10 cellular contexts compared by ENCODE assay signal in the genomic region with DNA sequence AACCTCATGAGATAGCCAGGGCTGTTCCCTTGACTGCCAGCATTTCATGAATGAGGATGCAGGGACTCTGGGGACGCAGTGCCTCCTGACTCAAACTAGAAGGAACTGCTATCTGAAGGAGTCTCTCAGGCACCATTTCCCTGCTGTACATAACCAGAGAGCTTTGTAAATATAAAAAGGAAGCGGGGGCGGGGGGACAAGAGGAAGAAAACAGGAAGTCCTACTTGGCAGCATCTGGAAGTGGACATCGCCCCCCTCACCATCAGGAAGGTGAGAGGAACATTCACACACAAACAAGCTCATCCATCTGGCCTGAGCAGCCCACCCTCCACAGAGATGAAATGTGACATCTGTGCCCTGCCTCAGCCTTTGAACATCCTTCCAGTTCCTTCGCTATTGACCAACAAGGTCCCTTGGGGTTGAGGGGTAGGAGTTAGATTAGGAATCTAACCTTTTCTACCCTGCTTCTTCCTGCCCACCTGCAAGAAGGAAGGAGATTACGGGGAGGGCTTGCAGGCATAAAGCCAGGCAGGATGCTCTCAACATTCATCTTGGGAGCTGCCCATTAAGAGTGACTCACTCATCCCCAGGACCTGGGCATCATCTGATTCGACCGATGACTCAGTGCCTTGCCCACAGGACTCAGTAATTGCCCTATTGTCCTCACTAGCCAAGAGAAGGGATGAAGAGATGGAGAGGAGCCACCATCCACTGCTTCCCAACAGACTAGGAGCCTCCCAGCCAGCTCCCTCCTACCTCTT. TPM values are rescaled to one million over a fixed set of nuclear protein-coding genes. Genes with fewer than 3 reads are reported as not detected.
DNase-seq lines count a peak whose midpoint lies in the region; ATAC-seq and TF ChIP-seq lines count a peak whose summit lies in the region.
"Had no signal": no experiment of that assay in that cellular context is flagged by ENCODE, and none has a peak within 500 bp of the region (broad histone marks: within the 10 kb centered on the region; RNA-seq: fewer than 3 reads in every experiment).

No MANE protein-coding gene starts in this region.

- no peaks in the 10 kb centered on the region for H3K9me2 ChIP-seq in hepatocyte (replicated peaks; ENCODE audit: insufficient read depth)

- H3K27ac ChIP-seq in Panc1 (ENCODE audit: low read length) = no peak overlapping the region
- H3K27ac ChIP-seq in hepatocyte = no peak overlapping the region

- H3K9me3 Mint-ChIP-seq in activated CD8-positive, alpha-beta T cell treated with anti-CD3 and anti-CD28 coated beads, Interleukin-2, amount 10 ng/mL, durations not matched to agents 7 days and 5 days (ENCODE audit: insufficient read depth) = no peaks in the 10 kb centered on the region
- H3K9me3 Mint-ChIP-seq: stimulated activated naive CD8-positive, alpha-beta T cell treated with anti-CD3 and anti-CD28 coated beads, Interleukin-15, Interleukin-2, amounts not matched to agents 100 ng/mL and 50 ng/mL, for 24 hours had no signal

- no peak overlapping the region for H3K4me3 Mint-ChIP-seq in activated CD8-positive, alpha-beta T cell treated with anti-CD3 and anti-CD28 coated beads, Interleukin-2, amount 10 ng/mL, durations not matched to agents 7 days and 5 days
- H3K4me3 Mint-ChIP-seq: stimulated activated naive CD8-positive, alpha-beta T cell treated with anti-CD3 and anti-CD28 coated beads, Interleukin-15, Interleukin-2, amounts not matched to agents 100 ng/mL and 50 ng/mL, for 24 hours had no signal

- peak; percentile 87 for DNase-seq in ELR (ENCODE audit: low read depth)
- DNase-seq in Panc1 (ENCODE audit: low read depth, low spot score) = peak; percentile 17
- peak; percentile 92 for DNase-seq in fibroblast of mammary gland (ENCODE audit: low read depth)
- DNase-seq in renal cortical epithelial cell (ENCODE audit: low read depth) = peak; percentile 93
- no peak for DNase-seq in hepatocyte (ENCODE audit: low spot score)
- no peak for DNase-seq in activated CD8-positive, alpha-beta T cell treated with anti-CD3 and anti-CD28 coated beads, Interleukin-2, amount 10 ng/mL, durations not matched to agents 7 days and 5 days
- no peak for DNase-seq in NCI-H146 treated with DMSO at 0.1 percent for 48 hours (lab: John Stamatoyannopoulos, UW; ENCODE audit: unreplicated experiment)
- DNase-seq: left colon had no signal

- H3K36me3 Mint-ChIP-seq in activated CD8-positive, alpha-beta T cell treated with anti-CD3 and anti-CD28 coated beads, Interleukin-2, amount 10 ng/mL, durations not matched to agents 7 days and 5 days (ENCODE audit: low read depth) = peaks cover 31% of the 10 kb centered on the region

- H3K4me2 ChIP-seq in hepatocyte = no peak overlapping the region

- H3K27ac Mint-ChIP-seq in activated CD8-positive, alpha-beta T cell treated with anti-CD3 and anti-CD28 coated beads, Interleukin-2, amount 10 ng/mL, durations not matched to agents 7 days and 5 days = no peak overlapping the region
- H3K27ac Mint-ChIP-seq: stimulated activated naive CD8-positive, alpha-beta T cell treated with anti-CD3 and anti-CD28 coated beads, Interleukin-15, Interleukin-2, amounts not matched to agents 100 ng/mL and 50 ng/mL, for 24 hours had no signal

- H2AFZ ChIP-seq in hepatocyte = no peak overlapping the region

- H4K20me1 ChIP-seq in hepatocyte (ENCODE audit: insufficient read depth, poor library complexity, severe bottlenecking) = no peaks in the 10 kb centered on the region

- peaks cover 5% of the 10 kb centered on the region for H3K79me2 ChIP-seq in hepatocyte

- H3K4me1 ChIP-seq in Panc1 (ENCODE audit: control insufficient read depth, insufficient read depth, low read length) = no peaks in the 10 kb centered on the region; the same call in 1 of the 2 replicates
- H3K4me1 ChIP-seq in hepatocyte (ENCODE audit: insufficient read depth) = peaks cover 7% of the 10 kb centered on the region

- no peak overlapping the region for H3K4me3 ChIP-seq in Panc1 (ENCODE audit: low read depth in 2 of 2, low read length in 2 of 2)
- no peak overlapping the region for H3K4me3 ChIP-seq in fibroblast of mammary gland (ENCODE audit: control insufficient read depth, low read depth, low read length)
- no peak overlapping the region for H3K4me3 ChIP-seq in hepatocyte

- TF ChIP-seq CTCF in Panc1 (IDR thresholded peaks at IDR 0.05) = no peak
- TF ChIP-seq CTCF in fibroblast of mammary gland (conservative IDR thresholded peaks at IDR 0.05; ENCODE audit: control insufficient read depth, insufficient read depth, low read depth, low read length) = no peak
- TF ChIP-seq CTCF in hepatocyte (IDR thresholded peaks at IDR 0.05; ENCODE audit: poor library complexity) = no peak

- in situ Hi-C loops in Panc1 (cut with HindIII; ENCODE audit: low pct_unique_long_range_greater_than_20kb, low sequenced_read_pairs) = no loop called here

- peaks cover 12% of the 10 kb centered on the region for H3K27me3 Mint-ChIP-seq in activated CD8-positive, alpha-beta T cell treated with anti-CD3 and anti-CD28 coated beads, Interleukin-2, amount 10 ng/mL, durations not matched to agents 7 days and 5 days (ENCODE audit: low read depth)
- H3K27me3 Mint-ChIP-seq: stimulated activated naive CD8-positive, alpha-beta T cell treated with anti-CD3 and anti-CD28 coated beads, Interleukin-15, Interleukin-2, amounts not matched to agents 100 ng/mL and 50 ng/mL, for 24 hours had no signal

- no TSS peak for BruUV-seq in Panc1 (replicated peaks; lab: Mats Ljungman, UMichigan)

- no peaks in the 10 kb centered on the region for H3K9me3 ChIP-seq in Panc1 (ENCODE audit: control insufficient read depth, insufficient read depth, low read depth, low read length)
- no peaks in the 10 kb centered on the region for H3K9me3 ChIP-seq in hepatocyte (ENCODE audit: low read depth)

- WGBS in hepatocyte (ENCODE audit: low lambda C conversion rate, missing lambda C conversion rate) = 92% methylated on average over 7 of the region's 8 CpGs

- POLR2A ChIA-PET in Panc1 (lab: Charles Lee) = no interaction called here
- POLR2A ChIA-PET in activated CD8-positive, alpha-beta T cell treated with anti-CD3 and anti-CD28 coated beads, Interleukin-2, amount 10 ng/mL, durations not matched to agents 7 days and 5 days (lab: Charles Lee) = interaction anchor here (0.8 kb wide), 1 partner anchor 106 kb away, joined by 3 read pairs; no protein-coding TSS in a partner anchor

- H3K36me3 ChIP-seq in Panc1 (ENCODE audit: control insufficient read depth, insufficient read depth, low read length) (no peaks in the 10 kb centered on the region), hepatocyte (replicated peaks; ENCODE audit: insufficient read depth, low read depth) (no peaks in the 10 kb centered on the region)

- intact Hi-C loops in Panc1 (cut with micrococcal nuclease; ENCODE audit: unreplicated experiment) = no loop called here

- peaks cover 34% of the 10 kb centered on the region for H3K4me1 Mint-ChIP-seq in activated CD8-positive, alpha-beta T cell treated with anti-CD3 and anti-CD28 coated beads, Interleukin-2, amount 10 ng/mL, durations not matched to agents 7 days and 5 days (ENCODE audit: low read depth)

- H3K27me3 ChIP-seq in Panc1 (ENCODE audit: control insufficient read depth, insufficient read depth, low read length) (no peaks in the 10 kb centered on the region), hepatocyte (no peaks in the 10 kb centered on the region)

- CTCF ChIA-PET in Panc1 (lab: Charles Lee) = interaction anchor here (0.6 kb wide), 1 partner anchor 98 kb away, joined by 3 read pairs; no protein-coding TSS in a partner anchor
- CTCF ChIA-PET in activated CD8-positive, alpha-beta T cell treated with anti-CD3 and anti-CD28 coated beads, Interleukin-2, amount 10 ng/mL, durations not matched to agents 7 days and 5 days (lab: Charles Lee) = interaction anchor here (0.7 to 1.3 kb wide), 4 partner anchors 10 to 33 kb away, joined by 3 to 4 read pairs (median 3); no protein-coding TSS in a partner anchor

- ATAC-seq in Panc1 (peak; percentile 90), GM21576 (IDR thresholded peaks at IDR 0.05; ENCODE audit: unreplicated experiment) (no peak)
- ATAC-seq in activated CD8-positive, alpha-beta T cell treated with anti-CD3 and anti-CD28 coated beads, Interleukin-2, amount 10 ng/mL, durations not matched to agents 7 days and 5 days = no peak
- ATAC-seq: left colon had no signal

RNA-seq across cellular contexts. Expression of a gene that starts 31.9 kb away (rescaled TPM):
- 12.0 TPM for total RNA-seq in Panc1 (2021; ENCODE audit: unreplicated experiment)
- polyA plus RNA-seq in Panc1 (2012; ENCODE audit: insufficient read length) = 11.9 TPM
- total RNA-seq in renal cortical epithelial cell = 7.7 and 12.9 TPM in 2 replicates
- 16.3 and 19.9 TPM in 2 replicates for total RNA-seq in hepatocyte
- polyA plus RNA-seq in hepatocyte = 15.9 and 17.0 TPM in 2 replicates
- 10 to 100 TPM; 12.6 to 15.0 TPM for total RNA-seq in activated CD8-positive, alpha-beta T cell treated with anti-CD3 and anti-CD28 coated beads, Interleukin-2, amount 10 ng/mL, durations not matched to agents 7 days and 5 days

Comparison
In these comparisons a context has a peak if more than half of its experiments do, and no peak if none do; other contexts are left out.
1. DNase-seq: peak in ELR (single experiment), Panc1 (single experiment), fibroblast of mammary gland (single experiment) and renal cortical epithelial cell (single experiment); none in hepatocyte (single experiment), activated CD8-positive, alpha-beta T cell treated with anti-CD3 and anti-CD28 coated beads, Interleukin-2, amount 10 ng/mL, durations not matched to agents 7 days and 5 days (single experiment) and NCI-H146 treated with DMSO at 0.1 percent for 48 hours (single experiment).